ENCODE assay signal across 20 cellular contexts in genomic region chr3:98824256-98824655, GRCh38.
DNase-seq lines count a peak whose midpoint lies in the region; ATAC-seq and TF ChIP-seq lines count a peak whose summit lies in the region.
"Had no signal": no experiment of that assay in that cellular context is flagged by ENCODE, and none has a peak within 500 bp of the region (broad histone marks: within the 10 kb centered on the region; RNA-seq: fewer than 3 reads in every experiment).

No MANE protein-coding gene starts in this region.

- peak; percentile 67 for DNase-seq in A673 (ENCODE audit: low spot score)
- DNase-seq in GM12864 (ENCODE audit: low read depth): no peak
- DNase-seq in NB4 (ENCODE audit: low read depth): peak; percentile 31
- DNase-seq in epithelial cell of prostate (ENCODE audit: low read depth, low spot score): no peak
- DNase-seq in NOMO-1 treated with DMSO at 0.1 percent for 48 hours (lab: John Stamatoyannopoulos, UW; ENCODE audit: unreplicated experiment): no peak
- DNase-seq in CD4-positive, alpha-beta memory T cell: no peak
- DNase-seq in activated gamma-delta T cell (lab: John Stamatoyannopoulos, UW): no peak
- DNase-seq: activated CD8-positive, alpha-beta memory T cell treated with anti-CD3 and anti-CD28 coated beads, Interleukin-2, amount 50 U/mL, for 4 hours; activated naive CD4-positive, alpha-beta T cell treated with anti-CD3 and anti-CD28 coated beads, Interleukin-2, amount 10 ng/mL, durations not matched to agents 7 days and 5 days; effector CD4-positive, alpha-beta T cell; gastrocnemius medialis; NCI-H2081 treated with DMSO at 0.1 percent for 48 hours; NCI-H69; sigmoid colon; stimulated activated CD4-positive, alpha-beta T cell treated with anti-CD3 and anti-CD28 coated beads, Interleukin-4, amount 100 ng/mL, for 1 hour had no signal

- no peaks in the 10 kb centered on the region for H3K27me3 ChIP-seq in A673 (replicated peaks; ENCODE audit: insufficient read depth, low read depth, low read length, poor library complexity)
- H3K27me3 ChIP-seq in CD4-positive, alpha-beta memory T cell (ENCODE audit: insufficient read depth, low read length): no peaks in the 10 kb centered on the region
- H3K27me3 ChIP-seq: gastrocnemius medialis, sigmoid colon, tibial nerve had no signal

- CTCF ChIA-PET in A673 (lab: Charles Lee): interaction anchor here (1.2 to 1.8 kb wide), 2 partner anchors 9 to 170 kb away, joined by 3 to 7 read pairs; no protein-coding TSS in a partner anchor
- CTCF ChIA-PET in CD4-positive, alpha-beta memory T cell (lab: Charles Lee; ENCODE audit: partially characterized antibody): interaction anchor here (1.2 kb wide), 1 partner anchor 9 kb away, joined by 3 read pairs; no protein-coding TSS in a partner anchor

- TF ChIP-seq CTCF in A673 (conservative IDR thresholded peaks at IDR 0.05; ENCODE audit: low read depth, low read length): peak; percentile 52
- peak; percentile 34 for TF ChIP-seq CTCF in GM12864 (IDR thresholded peaks at IDR 0.05; ENCODE audit: low read depth, low read length, missing control alignments)
- no peak for TF ChIP-seq CTCF in NB4 (IDR thresholded peaks at IDR 0.05; ENCODE audit: low read depth, low read length)

- intact Hi-C loops in A673 (cut with micrococcal nuclease; ENCODE audit: unreplicated experiment): loop anchor here (5.0 to 10.0 kb wide), 3 partner anchors 78 to 961 kb away; partner anchors contain the start of gene DCBLD2
- intact Hi-C loops in CD4-positive, alpha-beta memory T cell (cut with micrococcal nuclease): no loop called here

- TF ChIP-seq POLR2A in NB4 (IDR thresholded peaks at IDR 0.05; ENCODE audit: extremely low read depth, insufficient read length): no peak

- H3K4me3 ChIP-seq in A673 (ENCODE audit: low read depth, low read length, poor library complexity, severe bottlenecking) (no peak overlapping the region), GM12864 (ENCODE audit: low read depth, low read length) (no peak overlapping the region), NB4 (ENCODE audit: low read depth, low read length) (no peak overlapping the region)
- H3K4me3 ChIP-seq in CD4-positive, alpha-beta memory T cell (ENCODE audit: low read length in 2 of 2): no peak overlapping the region
- H3K4me3 ChIP-seq: gastrocnemius medialis, sigmoid colon, tibial nerve had no signal

- no peaks in the 10 kb centered on the region for H3K27me3 Mint-ChIP-seq in CD4-positive, alpha-beta memory T cell
- H3K27me3 Mint-ChIP-seq: activated naive CD4-positive, alpha-beta T cell treated with anti-CD3 and anti-CD28 coated beads, Interleukin-2, amount 10 ng/mL, durations not matched to agents 7 days and 5 days; brain had no signal

- H3K27ac Mint-ChIP-seq in CD4-positive, alpha-beta memory T cell: no peak overlapping the region
- H3K27ac Mint-ChIP-seq: activated naive CD4-positive, alpha-beta T cell treated with anti-CD3 and anti-CD28 coated beads, Interleukin-2, amount 10 ng/mL, durations not matched to agents 7 days and 5 days; brain; T-helper 1 cell treated with Interleukin-12 subunit alpha and Interleukin-12 subunit beta and Interleukin-4 antibody, amounts not matched to agents 30 μg/mL and 1 μg/mL, for 36 hours had no signal

- no peaks in the 10 kb centered on the region for H3K9me3 ChIP-seq in A673 (ENCODE audit: low read depth, low read length, poor library complexity, severe bottlenecking)
- no peaks in the 10 kb centered on the region for H3K9me3 ChIP-seq in CD4-positive, alpha-beta memory T cell (ENCODE audit: control insufficient read depth in 1 of 2, low read length in 2 of 2)
- H3K9me3 ChIP-seq: sigmoid colon had no signal

- peaks cover 0 to 3% (median 1%) of the 10 kb centered on the region in 8 donors for H3K9me3 Mint-ChIP-seq in CD4-positive, alpha-beta memory T cell
- H3K9me3 Mint-ChIP-seq: activated naive CD4-positive, alpha-beta T cell treated with anti-CD3 and anti-CD28 coated beads, Interleukin-2, amount 10 ng/mL, durations not matched to agents 7 days and 5 days; T-helper 1 cell treated with Interleukin-12 subunit alpha and Interleukin-12 subunit beta and Interleukin-4 antibody, amounts not matched to agents 30 μg/mL and 1 μg/mL, for 36 hours had no signal

- BruUV-seq in A673 (replicated peaks; lab: Mats Ljungman, UMichigan): no TSS peak

- no peaks in the 10 kb centered on the region for H3K4me1 Mint-ChIP-seq in CD4-positive, alpha-beta memory T cell
- H3K4me1 Mint-ChIP-seq: activated naive CD4-positive, alpha-beta T cell treated with anti-CD3 and anti-CD28 coated beads, Interleukin-2, amount 10 ng/mL, durations not matched to agents 7 days and 5 days had no signal

- no peaks in the 10 kb centered on the region for H3K36me3 Mint-ChIP-seq in CD4-positive, alpha-beta memory T cell
- H3K36me3 Mint-ChIP-seq: activated naive CD4-positive, alpha-beta T cell treated with anti-CD3 and anti-CD28 coated beads, Interleukin-2, amount 10 ng/mL, durations not matched to agents 7 days and 5 days had no signal

- peaks cover 16% of the 10 kb centered on the region for H3K4me1 ChIP-seq in A673 (ENCODE audit: insufficient read depth, low read length, poor library complexity, severe bottlenecking)
- no peaks in the 10 kb centered on the region for H3K4me1 ChIP-seq in CD4-positive, alpha-beta memory T cell (ENCODE audit: insufficient read depth, low read length)
- H3K4me1 ChIP-seq: gastrocnemius medialis had no signal

- H3K27ac ChIP-seq in A673 (ENCODE audit: low read depth, low read length, poor library complexity, severe bottlenecking): no peak overlapping the region
- peak overlapping the region; percentile 2 for H3K27ac ChIP-seq in epithelial cell of prostate
- no peak overlapping the region for H3K27ac ChIP-seq in CD4-positive, alpha-beta memory T cell (ENCODE audit: low read depth, low read length)
- H3K27ac ChIP-seq: gastrocnemius medialis, sigmoid colon, tibial nerve had no signal

- no peaks in the 10 kb centered on the region for H3K36me3 ChIP-seq in A673 (ENCODE audit: insufficient read depth, low read length, poor library complexity, severe bottlenecking)
- H3K36me3 ChIP-seq in CD4-positive, alpha-beta memory T cell (ENCODE audit: insufficient read depth, low read length): no peaks in the 10 kb centered on the region
- H3K36me3 ChIP-seq: gastrocnemius medialis had no signal

- H3K4me3 Mint-ChIP-seq in CD4-positive, alpha-beta memory T cell: no peak overlapping the region
- H3K4me3 Mint-ChIP-seq: activated naive CD4-positive, alpha-beta T cell treated with anti-CD3 and anti-CD28 coated beads, Interleukin-2, amount 10 ng/mL, durations not matched to agents 7 days and 5 days; brain; neural crest cell; T-helper 1 cell treated with Interleukin-12 subunit alpha and Interleukin-12 subunit beta and Interleukin-4 antibody, amounts not matched to agents 30 μg/mL and 1 μg/mL, for 36 hours had no signal

- no peak for ATAC-seq in GM21390 (IDR thresholded peaks at IDR 0.05; ENCODE audit: unreplicated experiment)
- ATAC-seq: gastrocnemius medialis had no signal

- POLR2A ChIA-PET in A673 (lab: Charles Lee; ENCODE audit: low non-redundant PET): no interaction called here
- POLR2A ChIA-PET in CD4-positive, alpha-beta memory T cell (lab: Charles Lee; ENCODE audit: partially characterized antibody): no interaction called here

Comparison
In these comparisons a context has a peak if more than half of its experiments do, and no peak if none do; other contexts are left out.
1. DNase-seq: peak in A673 (single experiment) and NB4 (single experiment); none in GM12864 (single experiment), epithelial cell of prostate (single experiment), NOMO-1 treated with DMSO at 0.1 percent for 48 hours (single experiment), CD4-positive, alpha-beta memory T cell (0 of 5) and activated gamma-delta T cell (single experiment).